Comparison of ENCODE assay signal across 27 cellular contexts in the genomic region with DNA sequence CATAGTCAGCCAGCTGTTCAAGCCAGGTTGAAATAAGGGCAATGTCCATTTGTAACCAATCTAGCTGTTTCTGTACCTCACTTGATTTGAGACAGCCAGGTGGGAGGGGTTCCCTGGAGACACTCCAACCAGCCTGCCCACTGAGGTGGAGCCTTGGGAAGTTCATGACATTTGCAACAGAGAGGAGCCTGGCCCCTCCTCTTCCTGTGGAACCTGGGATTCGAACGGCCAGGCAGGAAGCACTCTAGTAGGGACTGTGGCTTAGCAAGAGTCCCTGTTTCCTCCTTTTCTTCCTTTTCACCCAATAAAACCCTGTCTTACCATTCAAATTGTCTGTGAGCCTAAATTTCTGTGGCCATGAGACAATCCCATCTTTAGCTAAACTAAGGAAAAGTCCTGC.
"Had no signal": no experiment of that assay in that cellular context is flagged by ENCODE, and none has a peak within 500 bp of the region (broad histone marks: within the 10 kb centered on the region; RNA-seq: fewer than 3 reads in every experiment).

No MANE protein-coding gene starts in this region.

- H3K4me3 Mint-ChIP-seq: activated CD4-positive, alpha-beta memory T cell treated with anti-CD3 and anti-CD28 coated beads, Interleukin-2, amount 10 ng/mL, durations not matched to agents 7 days and 5 days; activated CD8-positive, alpha-beta memory T cell treated with anti-CD3 and anti-CD28 coated beads, Interleukin-2, amount 10 ng/mL, durations not matched to agents 7 days and 5 days; activated naive CD8-positive, alpha-beta T cell treated with anti-CD3 and anti-CD28 coated beads for 36 hours; activated T-cell treated with anti-CD3 and anti-CD28 coated beads, Interleukin-2, amount 50 U/mL, for 72 hours; activated T-helper 17 cell treated with anti-CD3 and anti-CD28 coated beads, Interleukin-2, amount 50 U/mL, for 72 hours; T-helper 1 cell treated with Interleukin-12 subunit alpha and Interleukin-12 subunit beta and Interleukin-4 antibody, amounts not matched to agents 30 μg/mL and 1 μg/mL, for 36 hours; T-helper 2 cell treated with Interferon-gamma antibody and Interleukin-4, amounts not matched to agents 5 μg/mL and 100 μg/mL, for 36 hours had no signal

- DNase-seq: activated CD4-positive, alpha-beta memory T cell treated with anti-CD3 and anti-CD28 coated beads, Interleukin-2, amount 10 ng/mL, durations not matched to agents 7 days and 5 days; activated CD4-positive, alpha-beta T cell treated with anti-CD3 and anti-CD28 coated beads for 1 hour; activated CD4-positive, alpha-beta T cell treated with anti-CD3 and anti-CD28 coated beads for 48 hours; activated CD4-positive, CD25-positive, alpha-beta regulatory T cell; activated CD8-positive, alpha-beta memory T cell treated with anti-CD3 and anti-CD28 coated beads for 24 hours; activated CD8-positive, alpha-beta memory T cell treated with anti-CD3 and anti-CD28 coated beads, Interleukin-2, amount 10 ng/mL, durations not matched to agents 7 days and 5 days; activated effector memory CD4-positive, alpha-beta T cell treated with anti-CD3 and anti-CD28 coated beads, Interleukin-2, amount 50 U/mL, for 16 hours; activated naive CD4-positive, alpha-beta T cell; activated naive CD4-positive, alpha-beta T cell treated with anti-CD3 and anti-CD28 coated beads, Interleukin-2, amount 50 U/mL, for 16 hours; activated naive CD8-positive, alpha-beta T cell treated with anti-CD3 and anti-CD28 coated beads for 36 hours; activated T-cell treated with anti-CD3 and anti-CD28 coated beads, Interleukin-2, amount 50 U/mL, for 1 hour; activated T-cell treated with anti-CD3 and anti-CD28 coated beads, Interleukin-2, amount 50 U/mL, for 72 hours; amniotic stem cell; aorta; brain microvascular endothelial cell; central memory CD4-positive, alpha-beta T cell; NCI-H1105; NCI-H1417 treated with DMSO at 0.1 percent for 48 hours; NCI-H1694; NCI-H1930; NCI-H2081 treated with DMSO at 0.1 percent for 48 hours; NCI-H226; NCI-H446 treated with DMSO at 0.1 percent for 48 hours; SHP77 had no signal

- H3K36me3 Mint-ChIP-seq: activated CD8-positive, alpha-beta memory T cell treated with anti-CD3 and anti-CD28 coated beads, Interleukin-2, amount 10 ng/mL, durations not matched to agents 7 days and 5 days; activated naive CD8-positive, alpha-beta T cell treated with anti-CD3 and anti-CD28 coated beads for 36 hours had no signal

- H3K4me1 Mint-ChIP-seq: activated CD4-positive, alpha-beta memory T cell treated with anti-CD3 and anti-CD28 coated beads, Interleukin-2, amount 10 ng/mL, durations not matched to agents 7 days and 5 days; activated CD8-positive, alpha-beta memory T cell treated with anti-CD3 and anti-CD28 coated beads, Interleukin-2, amount 10 ng/mL, durations not matched to agents 7 days and 5 days; activated naive CD8-positive, alpha-beta T cell treated with anti-CD3 and anti-CD28 coated beads for 36 hours; activated T-helper 17 cell treated with anti-CD3 and anti-CD28 coated beads, Interleukin-2, amount 50 U/mL, for 72 hours had no signal

- H3K27me3 Mint-ChIP-seq: activated CD4-positive, alpha-beta memory T cell treated with anti-CD3 and anti-CD28 coated beads, Interleukin-2, amount 10 ng/mL, durations not matched to agents 7 days and 5 days; activated CD8-positive, alpha-beta memory T cell treated with anti-CD3 and anti-CD28 coated beads, Interleukin-2, amount 10 ng/mL, durations not matched to agents 7 days and 5 days; activated naive CD8-positive, alpha-beta T cell treated with anti-CD3 and anti-CD28 coated beads for 36 hours; activated T-helper 17 cell treated with anti-CD3 and anti-CD28 coated beads, Interleukin-2, amount 50 U/mL, for 72 hours had no signal

- H3K27ac Mint-ChIP-seq: activated CD4-positive, alpha-beta memory T cell treated with anti-CD3 and anti-CD28 coated beads, Interleukin-2, amount 10 ng/mL, durations not matched to agents 7 days and 5 days; activated CD8-positive, alpha-beta memory T cell treated with anti-CD3 and anti-CD28 coated beads, Interleukin-2, amount 10 ng/mL, durations not matched to agents 7 days and 5 days; activated naive CD8-positive, alpha-beta T cell treated with anti-CD3 and anti-CD28 coated beads for 36 hours; activated T-cell treated with anti-CD3 and anti-CD28 coated beads, Interleukin-2, amount 50 U/mL, for 72 hours; activated T-helper 17 cell treated with anti-CD3 and anti-CD28 coated beads, Interleukin-2, amount 50 U/mL, for 72 hours; T-helper 1 cell treated with Interleukin-12 subunit alpha and Interleukin-12 subunit beta and Interleukin-4 antibody, amounts not matched to agents 30 μg/mL and 1 μg/mL, for 36 hours; T-helper 2 cell treated with Interferon-gamma antibody and Interleukin-4, amounts not matched to agents 5 μg/mL and 100 μg/mL, for 36 hours had no signal
